8 cellular contexts compared by ENCODE assay signal in genomic region chr12:57216014-57216891, GRCh38. TPM values are rescaled to one million over a fixed set of nuclear protein-coding genes. Genes with fewer than 3 reads are reported as not detected.
DNase-seq lines count a peak whose midpoint lies in the region; ATAC-seq and TF ChIP-seq lines count a peak whose summit lies in the region.

TSS of gene NXPH4 (plus strand) at chr12:57216794. CDS start at chr12:57216970, 176 bp downstream.

- H3K4me1 ChIP-seq in GM23248 (ENCODE audit: insufficient read depth) (peaks cover 5% of the 10 kb centered on the region; the same call in 1 of the 2 replicates), SJCRH30 (peaks cover 39% of the 10 kb centered on the region)

- DNase-seq in AG09309 (ENCODE audit: low read depth) = no peak
- peak; percentile 54 for DNase-seq in GM23248
- peak; percentile 94 to 97 for DNase-seq in SJCRH30
- peak; percentile 41 for DNase-seq in astrocyte of the hippocampus (ENCODE audit: low read depth, low spot score)
- DNase-seq in left colon = peak in 1 of 2 donors; percentile 63
- DNase-seq in stimulated activated naive CD8-positive, alpha-beta T cell treated with anti-CD3 and anti-CD28 coated beads, Interleukin-15, amount 100 ng/mL, for 72 hours = peak; percentile 41 to 46
- DNase-seq in G401 (ENCODE audit: low spot score) = no peak

- peak within 1 kb of the TSS; percentile 37 for H2AFZ ChIP-seq in GM23248

- no peak within 1 kb of the TSS for H3K27ac ChIP-seq in GM23248
- no peak within 1 kb of the TSS for H3K27ac ChIP-seq in SJCRH30

- no peak for TF ChIP-seq CTCF in AG09309 (IDR thresholded peaks at IDR 0.05; ENCODE audit: control insufficient read depth, insufficient read depth, low read depth, low read length, missing control alignments)

- H3K4me3 ChIP-seq in AG09309 (ENCODE audit: control insufficient read depth, low read depth, low read length) (peak within 1 kb of the TSS; percentile 50), GM23248 (peak within 1 kb of the TSS; percentile 65), SJCRH30 (peak within 1 kb of the TSS; percentile 70)

- intact Hi-C loops in left colon (cut with DNase I, micrococcal nuclease) = no loop called here

- H3K4me1 Mint-ChIP-seq in stimulated activated naive CD8-positive, alpha-beta T cell treated with anti-CD3 and anti-CD28 coated beads, Interleukin-15, amount 100 ng/mL, for 72 hours = peaks cover 60% of the 10 kb centered on the region

- peak within 1 kb of the TSS; percentile 74 to 81 for H3K4me3 Mint-ChIP-seq in stimulated activated naive CD8-positive, alpha-beta T cell treated with anti-CD3 and anti-CD28 coated beads, Interleukin-15, amount 100 ng/mL, for 72 hours

- WGBS in GM23248 (ENCODE audit: low coverage in 1 of 2, low lambda C conversion rate in 2 of 2, missing lambda C conversion rate in 2 of 2), 2 experiments = 3 to 4% methylated on average over 19 to 36 of the region's 99 CpGs

- H3K9me3 Mint-ChIP-seq in stimulated activated naive CD8-positive, alpha-beta T cell treated with anti-CD3 and anti-CD28 coated beads, Interleukin-15, amount 100 ng/mL, for 72 hours = no peaks in the 10 kb centered on the region

- H3K27me3 ChIP-seq in GM23248 (replicated peaks; ENCODE audit: insufficient read depth) (peaks cover 8% of the 10 kb centered on the region), SJCRH30 (peaks cover 16% of the 10 kb centered on the region)

- no peaks in the 10 kb centered on the region for H4K20me1 ChIP-seq in GM23248 (ENCODE audit: insufficient read depth)

- peaks cover 5% of the 10 kb centered on the region; the same call in 1 of the 2 replicates for H3K36me3 ChIP-seq in GM23248 (ENCODE audit: low read depth)
- no peaks in the 10 kb centered on the region for H3K36me3 ChIP-seq in SJCRH30

- H3K4me2 ChIP-seq in GM23248 (ENCODE audit: unreplicated experiment) = peak within 1 kb of the TSS; percentile 86

- H3K9ac ChIP-seq in GM23248 = peak within 1 kb of the TSS; percentile 43; the same call in 1 of the 2 replicates

- H3K9me2 ChIP-seq in GM23248 (ENCODE audit: insufficient read depth) = no peaks in the 10 kb centered on the region

- peak within 1 kb of the TSS in 1 of 2 donors; percentile 59 for H3K27ac Mint-ChIP-seq in stimulated activated naive CD8-positive, alpha-beta T cell treated with anti-CD3 and anti-CD28 coated beads, Interleukin-15, amount 100 ng/mL, for 72 hours

- no peaks in the 10 kb centered on the region for H3K79me2 ChIP-seq in GM23248 (ENCODE audit: insufficient read depth)

- in situ Hi-C loops in GM23248 (cut with MboI) = no loop called here
- in situ Hi-C loops in G401 (cut with HindIII; ENCODE audit: low sequenced_read_pairs) = no loop called here

- H3F3A ChIP-seq in GM23248 (ENCODE audit: insufficient read depth) = peaks cover 50% of the 10 kb centered on the region

- ATAC-seq in left colon (peak; percentile 10), HG02623 (IDR thresholded peaks at IDR 0.05; ENCODE audit: unreplicated experiment) (no peak)
- ATAC-seq in stimulated activated naive CD8-positive, alpha-beta T cell treated with anti-CD3 and anti-CD28 coated beads, Interleukin-15, amount 100 ng/mL, for 72 hours = peak; percentile 41

- H3K9me3 ChIP-seq in GM23248 (ENCODE audit: low read depth) = no peaks in the 10 kb centered on the region
- H3K9me3 ChIP-seq in SJCRH30 (replicated peaks) = no peaks in the 10 kb centered on the region

- peaks cover 77% of the 10 kb centered on the region for H3K27me3 Mint-ChIP-seq in stimulated activated naive CD8-positive, alpha-beta T cell treated with anti-CD3 and anti-CD28 coated beads, Interleukin-15, amount 100 ng/mL, for 72 hours

RNA-seq across cellular contexts. Expression of gene NXPH4, which starts in this region (rescaled TPM):
- 5.6 and 5.7 TPM in 2 replicates for total RNA-seq in GM23248 (2014; rRNA removed; shearing (Covaris generic))
- polyA plus RNA-seq in GM23248 (2016; fragmentation: Nextera tagmentation; extraction: Ambion mirVana) = 5.4 and 6.7 TPM in 2 replicates
- 91.1 and 92.7 TPM in 2 replicates for total RNA-seq in SJCRH30 (2014; rRNA removed; shearing (Covaris generic))
- not detected for total RNA-seq in left colon
- 0.49 TPM in 1 of 2 replicates, not detected in the other for total RNA-seq in G401 (2014; rRNA removed; shearing (Covaris generic))

Comparison
In these comparisons a context has a peak if more than half of its experiments do, and no peak if none do; other contexts are left out.
1. RNA of gene NXPH4 (total RNA-seq): 91.1 to 92.7 TPM in SJCRH30; 5.6 to 5.7 TPM in GM23248, not detected in left colon and 0.49 TPM in G401; every median in the first group is over 10 times any median in the second.
2. Peak in ATAC-seq in left colon; RNA of the gene not detected or under 1 TPM.
3. DNase-seq: peak in GM23248 (single experiment), SJCRH30 (2 of 2), astrocyte of the hippocampus (single experiment) and stimulated activated naive CD8-positive, alpha-beta T cell treated with anti-CD3 and anti-CD28 coated beads, Interleukin-15, amount 100 ng/mL, for 72 hours (2 of 2); none in AG09309 (single experiment) and G401 (single experiment).
4. Peak in every context shown above with its lines, with median percentiles within 50 percentile points of each other: H3K4me3 ChIP-seq.